Comparison of ENCODE assay signal across 1 cellular context in genomic region chr11:120324932-120325810, GRCh38.
TF ChIP-seq lines count a peak whose summit lies in the region.

Gene TLCD5, plus strand, starts transcription at chr11:120325299. Its CDS starts 2,143 bp downstream, at chr11:120327442.

TF ChIP-seq in HepG2, 621 proteins besides CTCF, POLR2A, EP300 and RAD21 (continued from another document):
- TF ChIP-seq MXD1 (CRISPR knock-in tag; IDR thresholded peaks at IDR 0.05), result no peak; the same call in 1 of the 2 replicates
- peak; percentile 88; the same call in 1 of the 2 replicates for TF ChIP-seq KLF12 (CRISPR knock-in tag; IDR thresholded peaks at IDR 0.05; ENCODE audit: borderline replicate concordance)
- TF ChIP-seq MEIS2 (CRISPR knock-in tag; IDR thresholded peaks at IDR 0.05), result peak; percentile 60; the same call in 1 of the 2 replicates
- no peak for TF ChIP-seq CEBPB (IDR thresholded peaks at IDR 0.05; ENCODE audit: borderline replicate concordance, low read depth, low read length)
- TF ChIP-seq CCDC6 (CRISPR knock-in tag; IDR thresholded peaks at IDR 0.05), result peak; percentile 63; the same call in 1 of the 2 replicates
TF ChIP-seq in HepG2: peak in this region for 143.
